In the genomic region with DNA sequence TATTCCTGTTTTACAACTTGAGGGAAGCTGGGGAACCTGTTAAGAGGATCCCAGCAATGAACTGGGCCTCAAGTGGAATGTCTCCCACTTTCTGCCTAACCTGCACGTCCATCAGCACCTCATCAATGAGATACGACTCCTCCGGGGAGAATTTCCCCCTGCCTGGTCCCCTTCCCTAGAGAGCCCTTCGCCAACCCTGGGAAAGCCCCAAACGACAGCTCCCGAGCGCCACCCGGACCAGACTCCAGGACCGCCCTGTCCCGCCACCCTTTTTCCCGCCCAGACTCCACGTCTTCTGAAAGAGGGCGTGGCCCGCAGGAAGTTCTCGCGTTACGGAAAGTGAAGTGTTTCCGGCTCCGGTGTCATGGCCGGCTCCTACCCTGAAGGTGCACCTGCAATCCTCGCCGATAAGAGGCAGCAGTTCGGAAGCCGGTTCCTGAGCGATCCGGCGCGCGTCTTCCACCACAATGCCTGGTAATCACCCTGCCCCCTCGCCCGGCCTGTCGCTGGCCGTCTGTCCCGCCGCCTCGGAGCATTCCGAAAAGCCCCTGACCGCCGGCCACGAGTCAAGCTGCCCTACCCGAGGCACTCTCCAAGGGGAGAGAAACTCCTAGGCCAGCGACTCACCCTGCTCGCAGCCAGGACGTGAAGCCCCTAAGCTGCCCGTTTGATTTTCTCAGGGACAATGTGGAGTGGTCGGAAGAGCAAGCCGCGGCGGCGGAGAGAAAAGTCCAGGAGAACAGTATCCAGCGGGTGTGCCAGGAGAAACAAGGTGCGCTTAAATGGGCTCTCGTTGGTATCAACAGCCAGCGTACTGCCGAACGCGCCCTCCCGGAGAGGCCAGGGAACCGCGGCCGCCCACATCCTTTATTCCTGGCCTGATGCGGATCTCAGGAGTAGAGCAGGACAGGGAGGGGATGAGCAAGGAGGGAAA, we compare ENCODE assay signal across 8 cellular contexts. TPM values are rescaled to one million over a fixed set of nuclear protein-coding genes. Genes with fewer than 3 reads are reported as not detected.
DNase-seq lines count a peak whose midpoint lies in the region; ATAC-seq, FAIRE-seq and TF ChIP-seq lines count a peak whose summit lies in the region.
"Not testable (repeated sequence)": the region's sequence is repeated elsewhere in the genome, so short reads cannot be mapped to it uniquely, and the experiment has no call there.

A gene with protein sequence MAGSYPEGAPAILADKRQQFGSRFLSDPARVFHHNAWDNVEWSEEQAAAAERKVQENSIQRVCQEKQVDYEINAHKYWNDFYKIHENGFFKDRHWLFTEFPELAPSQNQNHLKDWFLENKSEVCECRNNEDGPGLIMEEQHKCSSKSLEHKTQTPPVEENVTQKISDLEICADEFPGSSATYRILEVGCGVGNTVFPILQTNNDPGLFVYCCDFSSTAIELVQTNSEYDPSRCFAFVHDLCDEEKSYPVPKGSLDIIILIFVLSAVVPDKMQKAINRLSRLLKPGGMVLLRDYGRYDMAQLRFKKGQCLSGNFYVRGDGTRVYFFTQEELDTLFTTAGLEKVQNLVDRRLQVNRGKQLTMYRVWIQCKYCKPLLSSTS (plus strand): TSS at position 347 of the 934 bp plus-strand sequence. CDS start 18 bp downstream, at position 365.

- under 1% methylated on average over 62 of the region's 62 CpGs for WGBS in urinary bladder

- H3K27me3 Mint-ChIP-seq in T-cell, progenitor cell of endocrine pancreas: not testable (repeated sequence)

- POLR2A ChIA-PET in T-cell (lab: Charles Lee): not testable (repeated sequence)

- peak; percentile 77 for TF ChIP-seq POLR2A in GM12892 (IDR thresholded peaks at IDR 0.05; ENCODE audit: low read depth, low read length)

- H3K4me1 Mint-ChIP-seq in T-cell: peaks cover 23 to 30% (median 29%) of the 10 kb centered on the region in 3 donors
- peaks cover 13% of the 10 kb centered on the region for H3K4me1 Mint-ChIP-seq in progenitor cell of endocrine pancreas (ENCODE audit: low read depth)

- peak within 1 kb of the TSS; percentile 94 to 96 for H3K27ac Mint-ChIP-seq in T-cell
- peak within 1 kb of the TSS; percentile 99 for H3K27ac Mint-ChIP-seq in progenitor cell of endocrine pancreas

- not testable (repeated sequence) for H3K36me3 ChIP-seq in urinary bladder (ENCODE audit: insufficient read depth)

- H3K36me3 Mint-ChIP-seq in T-cell; progenitor cell of endocrine pancreas (ENCODE audit: insufficient read depth): not testable (repeated sequence)

- peak within 1 kb of the TSS; percentile 66 for H3K27ac ChIP-seq in urinary bladder (ENCODE audit: low read depth)

- H3K4me3 Mint-ChIP-seq in T-cell: peak within 1 kb of the TSS; percentile 96 to 99 (median 97)
- H3K4me3 Mint-ChIP-seq in progenitor cell of endocrine pancreas (ENCODE audit: low read depth): peak within 1 kb of the TSS; percentile 98

- not testable (repeated sequence) for H3K9me3 Mint-ChIP-seq in T-cell; progenitor cell of endocrine pancreas (ENCODE audit: low read depth)

- DNase-seq in GM12892 (ENCODE audit: insufficient read length) (peak; percentile 58), NCI-H1436 treated with DMSO at 0.1 percent for 48 hours (lab: John Stamatoyannopoulos, UW) (peak; percentile 68), T-cell (peak; percentile 67 to 91 (median 85)), amniotic epithelial cell (ENCODE audit: low read depth) (peak; percentile 84), left cardiac atrium (peak; percentile 93), progenitor cell of endocrine pancreas (ENCODE audit: low spot score, unreplicated experiment) (peak; percentile 71)

- not testable (repeated sequence) for H3K4me1 ChIP-seq in urinary bladder (ENCODE audit: insufficient read depth)

- peak; percentile 95 for FAIRE-seq in GM12892 (lab: Jason Lieb, UNC)

- ATAC-seq in HG02852 (IDR thresholded peaks at IDR 0.05; ENCODE audit: unreplicated experiment) (peak; percentile 92), T-cell (replicated peaks in 1 of 4) (peak; percentile 95 to 96 (median 95)), left cardiac atrium (peak; percentile 99)

- peak within 1 kb of the TSS; percentile 57 for H3K4me3 ChIP-seq in urinary bladder (ENCODE audit: low read depth, low read length)

- intact Hi-C loops in left cardiac atrium (cut with DNase I): loop anchor here in 1 of 2 donors (10.0 kb wide), 1 partner anchor 408 kb away; no protein-coding TSS in a partner anchor

- CTCF ChIA-PET in T-cell (lab: Charles Lee): interaction anchor here (0.5 to 0.6 kb wide), 2 partner anchors 278 to 1151 kb away, joined by 3 to 6 read pairs; no protein-coding TSS in a partner anchor

- TF ChIP-seq CTCF in progenitor cell of endocrine pancreas (IDR thresholded peaks at IDR 0.05; ENCODE audit: unreplicated experiment): peak; percentile 53

RNA-seq across cellular contexts. Expression of the gene that starts here (rescaled TPM):
- polyA plus RNA-seq in GM12892 (2012; ENCODE audit: missing spikeins): 30.5 TPM
- total RNA-seq in T-cell (10 to 100 TPM; 17.7 to 29.9 (median 26.1) TPM), left cardiac atrium (10 to 100 TPM; 17.2 to 19.3 TPM), progenitor cell of endocrine pancreas (36.9 and 37.0 TPM in 2 replicates), urinary bladder (32.5 TPM)
- 12.1 TPM for polyA plus RNA-seq in urinary bladder

Comparison
In these comparisons a context has a peak if more than half of its experiments do, and no peak if none do; other contexts are left out.
1. Peak in every context shown above with its lines: DNase-seq, ATAC-seq, H3K4me3 ChIP-seq and H3K27ac ChIP-seq.